In the genomic region with DNA sequence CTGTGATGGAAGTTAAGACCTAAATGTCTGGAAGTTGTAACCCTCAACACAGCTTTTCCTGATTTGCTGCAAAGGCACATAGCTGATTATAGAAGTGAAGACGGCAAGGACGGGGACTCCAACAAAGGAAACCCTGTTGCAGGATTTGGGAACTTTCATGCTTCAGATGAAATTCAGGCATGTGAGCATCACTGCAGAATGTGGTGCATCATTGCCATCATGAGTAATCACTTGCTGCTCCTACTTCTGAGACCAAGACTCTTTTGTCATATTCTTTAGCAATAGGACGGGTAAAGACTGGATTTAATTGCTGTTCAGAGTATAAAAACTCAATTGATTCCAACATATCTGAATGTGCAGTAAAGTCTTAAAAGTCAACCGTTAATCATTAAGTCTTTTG, we compare ENCODE assay signal across 19 cellular contexts. TPM values are rescaled to one million over a fixed set of nuclear protein-coding genes. Genes with fewer than 3 reads are reported as not detected.
DNase-seq lines count a peak whose midpoint lies in the region; ATAC-seq and TF ChIP-seq lines count a peak whose summit lies in the region.
"Had no signal": no experiment of that assay in that cellular context is flagged by ENCODE, and none has a peak within 500 bp of the region (broad histone marks: within the 10 kb centered on the region; RNA-seq: fewer than 3 reads in every experiment).

No MANE protein-coding gene starts in this region.

- H3K9me3 ChIP-seq in A673 (ENCODE audit: low read depth, low read length, poor library complexity, severe bottlenecking) (no peaks in the 10 kb centered on the region), upper lobe of right lung (no peaks in the 10 kb centered on the region)
- H3K9me3 ChIP-seq: HAP-1, Peyer's patch, SJSA1 had no signal

- ATAC-seq in upper lobe of right lung (no peak), GM18867 (IDR thresholded peaks at IDR 0.05; ENCODE audit: unreplicated experiment) (no peak)
- ATAC-seq: Right ventricle myocardium inferior had no signal

- H3K27me3 ChIP-seq in A673 (replicated peaks; ENCODE audit: insufficient read depth, low read depth, low read length, poor library complexity), result no peaks in the 10 kb centered on the region
- no peaks in the 10 kb centered on the region for H3K27me3 ChIP-seq in upper lobe of right lung
- H3K27me3 ChIP-seq: Peyer's patch, SJSA1 had no signal

- H3K27ac ChIP-seq in A673 (ENCODE audit: low read depth, low read length, poor library complexity, severe bottlenecking) (no peak overlapping the region), upper lobe of right lung (no peak overlapping the region)
- H3K27ac ChIP-seq: KMS-11, Peyer's patch, SJSA1 had no signal

- POLR2A ChIA-PET in A673 (lab: Charles Lee; ENCODE audit: low non-redundant PET), result no interaction called here

- intact Hi-C loops in A673 (cut with micrococcal nuclease; ENCODE audit: unreplicated experiment), result loop anchor here (10.0 kb wide), 1 partner anchor 270 kb away; no protein-coding TSS in a partner anchor
- intact Hi-C loops in upper lobe of right lung (cut with DNase I), result no loop called here

- DNase-seq in A673 (ENCODE audit: low spot score) (no peak), HCEC 1CT (peak; percentile 16), amniotic epithelial cell (ENCODE audit: low read depth) (peak; percentile 28), iris pigment epithelial cell (ENCODE audit: low read depth) (peak; percentile 3), upper lobe of right lung (no peak)
- no peak for DNase-seq in stimulated activated CD4-positive, alpha-beta T cell treated with anti-CD3 and anti-CD28 coated beads, Interleukin-2, amount 100 ng/mL, for 24 hours
- DNase-seq: 8988T, DMS53, GF-D8, NCI-H1417, NCI-H187, NCI-H446, NCI-H526, Peyer's patch had no signal

- H3K36me3 ChIP-seq in A673 (ENCODE audit: insufficient read depth, low read length, poor library complexity, severe bottlenecking) (peaks cover 11% of the 10 kb centered on the region), upper lobe of right lung (peaks cover 17% of the 10 kb centered on the region)

- no peak for TF ChIP-seq CTCF in A673 (conservative IDR thresholded peaks at IDR 0.05; ENCODE audit: low read depth, low read length)
- no peak for TF ChIP-seq CTCF in upper lobe of right lung (IDR thresholded peaks at IDR 0.05)

- H3K4me3 ChIP-seq in A673 (ENCODE audit: low read depth, low read length, poor library complexity, severe bottlenecking), result no peak overlapping the region
- H3K4me3 ChIP-seq in upper lobe of right lung, result no peak overlapping the region
- H3K4me3 ChIP-seq: HAP-1, Peyer's patch, SJSA1 had no signal

- CTCF ChIA-PET in A673 (lab: Charles Lee), result no interaction called here

- H3K4me1 ChIP-seq in A673 (ENCODE audit: insufficient read depth, low read length, poor library complexity, severe bottlenecking), result no peaks in the 10 kb centered on the region
- H3K4me1 ChIP-seq in upper lobe of right lung, result no peaks in the 10 kb centered on the region
- H3K4me1 ChIP-seq: HAP-1, Peyer's patch, SJSA1 had no signal

- TSS peak; percentile 16 for BruUV-seq in A673 (replicated peaks; lab: Mats Ljungman, UMichigan)

RNA-seq across cellular contexts. Expression of a gene that starts 35.8 kb away (rescaled TPM):
- total RNA-seq in A673 (2021), result 36.8 and 38.7 TPM in 2 replicates
- total RNA-seq in upper lobe of right lung, result 44.5 TPM

Comparison
In these comparisons a context has a peak if more than half of its experiments do, and no peak if none do; other contexts are left out.
1. DNase-seq: peak in HCEC 1CT (single experiment), amniotic epithelial cell (single experiment) and iris pigment epithelial cell (single experiment); none in A673 (single experiment), upper lobe of right lung (single experiment) and stimulated activated CD4-positive, alpha-beta T cell treated with anti-CD3 and anti-CD28 coated beads, Interleukin-2, amount 100 ng/mL, for 24 hours (0 of 2).